ENCODE assay signal across 11 cellular contexts in the genomic region with DNA sequence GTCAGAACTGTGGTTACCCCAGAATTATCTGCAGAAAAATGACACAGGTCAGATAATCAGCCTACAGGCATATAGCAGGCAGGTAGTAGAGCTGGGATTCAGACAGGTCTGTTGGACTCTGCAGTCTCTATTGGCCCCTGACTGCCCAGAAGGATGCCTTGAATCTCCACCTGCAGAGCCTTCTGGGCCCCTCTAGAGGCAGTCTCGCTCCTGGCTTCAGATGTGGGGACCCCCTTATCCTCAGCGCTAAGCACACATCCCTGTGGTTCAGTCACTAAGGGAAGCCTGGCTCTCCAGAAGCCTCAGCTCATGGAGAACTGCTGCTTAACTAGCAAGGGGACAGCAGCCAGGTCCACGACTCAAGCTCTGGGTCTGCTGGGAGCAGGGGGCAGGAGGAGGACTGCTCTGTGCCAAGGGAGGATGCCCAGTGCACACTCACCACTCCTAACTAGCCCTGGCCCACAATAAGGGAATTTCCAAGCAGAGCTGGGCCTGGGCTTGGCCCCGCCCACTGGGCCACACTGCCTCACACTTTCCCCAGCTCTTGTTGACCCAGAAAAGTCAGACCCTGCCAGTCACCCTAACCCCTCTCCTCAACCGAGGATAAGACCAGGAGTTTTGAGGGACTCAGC. TPM values are rescaled to one million over a fixed set of nuclear protein-coding genes. Genes with fewer than 3 reads are reported as not detected.
DNase-seq lines count a peak whose midpoint lies in the region; ATAC-seq, FAIRE-seq and TF ChIP-seq lines count a peak whose summit lies in the region.
"Had no signal": no experiment of that assay in that cellular context is flagged by ENCODE, and none has a peak within 500 bp of the region (broad histone marks: within the 10 kb centered on the region; RNA-seq: fewer than 3 reads in every experiment).

No MANE protein-coding gene starts in this region.

- H3K36me3 Mint-ChIP-seq in activated naive CD4-positive, alpha-beta T cell treated with anti-CD3 and anti-CD28 coated beads, Interleukin-2, amount 50 U/mL, for 72 hours = peaks cover 0 to 6% of the 10 kb centered on the region in 2 donors

- peak; percentile 21 for DNase-seq in AG10803 (ENCODE audit: low read depth)
- DNase-seq in GM19239 (ENCODE audit: insufficient read length, low spot score) = no peak
- peak in 1 of 2 donors; percentile 70 for DNase-seq in activated naive CD4-positive, alpha-beta T cell treated with anti-CD3 and anti-CD28 coated beads, Interleukin-2, amount 50 U/mL, for 72 hours (ENCODE audit: low spot score in 2 of 2)
- no peak for DNase-seq in RPMI8226
- DNase-seq in cortex of kidney (lab: John Stamatoyannopoulos, UW) = no peak
- DNase-seq in GM19238 (ENCODE audit: insufficient read length, low spot score) = no peak
- DNase-seq in NCI-H345 (lab: John Stamatoyannopoulos, UW) = no peak
- DNase-seq: midbrain, PC-9 had no signal

- H3K9ac ChIP-seq in mucosa of stomach (ENCODE audit: low read length) = peak overlapping the region; percentile 62

- no peaks in the 10 kb centered on the region for H3K9me3 Mint-ChIP-seq in activated naive CD4-positive, alpha-beta T cell treated with anti-CD3 and anti-CD28 coated beads, Interleukin-2, amount 50 U/mL, for 72 hours

- H3K4me1 ChIP-seq in mucosa of stomach (ENCODE audit: control insufficient read depth, insufficient read depth, low read length) = peaks cover 90% of the 10 kb centered on the region

- H3K9me3 ChIP-seq in mucosa of stomach (ENCODE audit: control insufficient read depth, low read length) = no peaks in the 10 kb centered on the region

- no peak for TF ChIP-seq CTCF in AG10803 (conservative IDR thresholded peaks at IDR 0.05; ENCODE audit: low read length)

- no peaks in the 10 kb centered on the region for H3K27me3 ChIP-seq in mucosa of stomach (ENCODE audit: control insufficient read depth, insufficient read depth, low read length)

- ATAC-seq in activated naive CD4-positive, alpha-beta T cell treated with anti-CD3 and anti-CD28 coated beads, Interleukin-2, amount 50 U/mL, for 72 hours = peak in 1 of 2 donors; percentile 82

- H3K36me3 ChIP-seq in mucosa of stomach (ENCODE audit: control insufficient read depth, insufficient read depth, low read length) = peaks cover 10% of the 10 kb centered on the region

- H3K4me3 ChIP-seq in AG10803 (ENCODE audit: low read length) (no peak overlapping the region), mucosa of stomach (ENCODE audit: low read length) (no peak overlapping the region)
- H3K4me3 ChIP-seq: PC-9 had no signal

- peak overlapping the region; percentile 96 to 98 for H3K27ac Mint-ChIP-seq in activated naive CD4-positive, alpha-beta T cell treated with anti-CD3 and anti-CD28 coated beads, Interleukin-2, amount 50 U/mL, for 72 hours

- peak; percentile 45 for FAIRE-seq in GM19239 (lab: Jason Lieb, UNC)
- FAIRE-seq: G401.6 had no signal

RNA-seq across cellular contexts. Expression of gene SLC9A1, which starts 18.9 kb away (rescaled TPM):
- 10 to 100 TPM; 16.2 to 18.8 TPM for total RNA-seq in activated naive CD4-positive, alpha-beta T cell treated with anti-CD3 and anti-CD28 coated beads, Interleukin-2, amount 50 U/mL, for 72 hours
